ENCODE assay signal across 17 cellular contexts in the genomic region with DNA sequence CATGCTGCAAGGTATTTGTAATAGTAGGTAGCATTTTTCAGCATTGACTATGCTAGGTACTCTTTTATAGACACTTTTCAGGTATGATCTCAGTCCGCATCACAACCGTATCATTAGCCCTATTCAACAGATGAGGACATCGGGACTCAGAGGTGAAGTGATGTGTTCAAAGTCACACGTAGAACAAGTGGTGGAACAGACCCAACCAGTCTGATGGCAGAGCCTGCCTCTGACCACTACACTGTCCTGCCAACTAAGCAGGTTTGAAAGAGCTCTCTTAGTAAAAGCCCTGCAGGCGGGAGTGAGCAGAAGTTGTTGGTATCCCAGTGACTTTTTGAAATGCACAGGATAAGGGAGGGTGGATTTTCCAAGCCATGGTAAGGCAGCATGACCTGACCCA. TPM values are rescaled to one million over a fixed set of nuclear protein-coding genes. Genes with fewer than 3 reads are reported as not detected.
A peak's percentile ranks its signal among the peaks of the same experiment; 100 is the strongest.
DNase-seq lines count a peak whose midpoint lies in the region; ATAC-seq, FAIRE-seq and TF ChIP-seq lines count a peak whose summit lies in the region.
"Had no signal": no experiment of that assay in that cellular context is flagged by ENCODE, and none has a peak within 500 bp of the region (broad histone marks: within the 10 kb centered on the region; RNA-seq: fewer than 3 reads in every experiment).

No MANE protein-coding gene starts in this region.

- TF ChIP-seq CTCF in A549 (IDR thresholded peaks at IDR 0.05) (no peak), dorsolateral prefrontal cortex (IDR thresholded peaks at IDR 0.05 in 54 of 56, conservative IDR thresholded peaks at IDR 0.05 in 2 of 56; ENCODE audit: low read depth in 1 of 56, partially characterized antibody in 56 of 56) (no peak), sigmoid colon (IDR thresholded peaks at IDR 0.05) (no peak)
- TF ChIP-seq CTCF in CD4-positive, alpha-beta T cell (IDR thresholded peaks at IDR 0.05) = no peak

- no peak overlapping the region for H3K4me3 Mint-ChIP-seq in CD4-positive, alpha-beta T cell
- H3K4me3 Mint-ChIP-seq: H9 had no signal

- no peaks in the 10 kb centered on the region for H3K4me1 Mint-ChIP-seq in CD4-positive, alpha-beta T cell (ENCODE audit: low read depth)
- H3K4me1 Mint-ChIP-seq: H9 had no signal

- peak overlapping the region; percentile 24 for H3K27ac Mint-ChIP-seq in CD4-positive, alpha-beta T cell
- H3K27ac Mint-ChIP-seq: H9 had no signal

- TF ChIP-seq RAD21 in A549 (conservative IDR thresholded peaks at IDR 0.05 in 1 of 2, IDR thresholded peaks at IDR 0.05 in 1 of 2) = no peak

- POLR2A ChIA-PET in A549 (lab: Yijun Ruan, JAX) = interaction anchor here (1.2 kb wide), 1 partner anchor 21 kb away, joined by 3 read pairs; the partner anchor contains the start of gene MED29
- POLR2A ChIA-PET in CD4-positive, alpha-beta T cell (lab: Charles Lee) = no interaction called here

- no peaks in the 10 kb centered on the region for H3K4me1 ChIP-seq in A549
- H3K4me1 ChIP-seq in sigmoid colon = peaks cover 0 to 30% (median 24%) of the 10 kb centered on the region in 4 donors

- DNase-seq in A549 (ENCODE audit: low read depth in 1 of 2, low spot score in 1 of 2) (no peak), dorsolateral prefrontal cortex (no peak), sigmoid colon (no peak), NCI-H2196 treated with DMSO at 0.1 percent for 48 hours (lab: John Stamatoyannopoulos, UW; ENCODE audit: unreplicated experiment) (no peak), AG08396 (ENCODE audit: low spot score) (no peak)
- no peak for DNase-seq in CD4-positive, alpha-beta T cell
- DNase-seq: H9, MM.1S, NCI-H1105 treated with DMSO at 0.1 percent for 48 hours, NCI-H187, NCI-H446, PC-9 had no signal

- peaks cover 68% of the 10 kb centered on the region for H3K36me3 Mint-ChIP-seq in CD4-positive, alpha-beta T cell (ENCODE audit: low read depth)

- H3K36me3 ChIP-seq in sigmoid colon = peaks cover 16 to 62% (median 30%) of the 10 kb centered on the region in 4 donors

- H3K27me3 Mint-ChIP-seq in CD4-positive, alpha-beta T cell = no peaks in the 10 kb centered on the region

- TF ChIP-seq POLR2A in A549 (IDR thresholded peaks at IDR 0.05; ENCODE audit: low read length) = no peak
- TF ChIP-seq POLR2A in sigmoid colon (IDR thresholded peaks at IDR 0.05) = no peak

- H3K9me3 Mint-ChIP-seq in CD4-positive, alpha-beta T cell = no peaks in the 10 kb centered on the region
- H3K9me3 Mint-ChIP-seq: H9 had no signal

- FAIRE-seq in A549 (lab: Jason Lieb, UNC) = peak; percentile 54
- FAIRE-seq: HepG2 had no signal

- H3K27ac ChIP-seq in A549 (no peak overlapping the region), dorsolateral prefrontal cortex (peak overlapping the region in 35 of 59 donors; percentile 2 to 99 (median 89)), sigmoid colon (peak overlapping the region in 3 of 4 donors; percentile 88 to 94 (median 91))
- no peak overlapping the region for H3K27ac ChIP-seq in CD4-positive, alpha-beta T cell (ENCODE audit: low read depth, low read length)
- H3K27ac ChIP-seq: BLaER1 treated with 17β-estradiol and CSF1 and Interleukin-3, amounts not matched to agents 10 nM and 100 nM; KMS-11; PC-9 had no signal

- intact Hi-C loops in CD4-positive, alpha-beta T cell (cut with DNase I, micrococcal nuclease) = no loop called here
- intact Hi-C loops in dorsolateral prefrontal cortex (cut with DNase I) (no loop called here), sigmoid colon (cut with DNase I) (no loop called here)

- H3K4me2 ChIP-seq in A549 = no peak overlapping the region
- H3K4me2 ChIP-seq: BLaER1 treated with 17β-estradiol and CSF1 and Interleukin-3, amounts not matched to agents 10 nM and 100 nM; KMS-11; PC-9 had no signal

- no peaks in the 10 kb centered on the region for H3K27me3 ChIP-seq in CD4-positive, alpha-beta T cell (ENCODE audit: control insufficient read depth, insufficient read depth, low read length)
- H3K27me3 ChIP-seq in dorsolateral prefrontal cortex (no peaks in the 10 kb centered on the region), sigmoid colon (no peaks in the 10 kb centered on the region)
- H3K27me3 ChIP-seq: BLaER1 treated with 17β-estradiol and CSF1 and Interleukin-3, amounts not matched to agents 10 nM and 100 nM had no signal

- whole genome bisulfite sequencing in A549 (ENCODE audit: missing lambda C conversion rate) = 89% methylated on average over 5 of the region's 5 CpGs
- WGBS in sigmoid colon, 2 donors = 94 to 99% methylated on average over 5 of the region's 5 CpGs

- H3K9me3 ChIP-seq in A549 (no peaks in the 10 kb centered on the region), sigmoid colon (no peaks in the 10 kb centered on the region)
- no peaks in the 10 kb centered on the region for H3K9me3 ChIP-seq in CD4-positive, alpha-beta T cell (ENCODE audit: control insufficient read depth, low read length)
- H3K9me3 ChIP-seq: BLaER1 treated with 17β-estradiol and CSF1 and Interleukin-3, amounts not matched to agents 10 nM and 100 nM had no signal

- H3K4me3 ChIP-seq in A549 = no peak overlapping the region
- H3K4me3 ChIP-seq in dorsolateral prefrontal cortex = no peak overlapping the region
- no peak overlapping the region for H3K4me3 ChIP-seq in sigmoid colon
- H3K4me3 ChIP-seq: BLaER1 treated with 17β-estradiol and CSF1 and Interleukin-3, amounts not matched to agents 10 nM and 100 nM; PC-9 had no signal

- ATAC-seq in A549 = no peak
- ATAC-seq in CD4-positive, alpha-beta T cell (ENCODE audit: poor library complexity) = no peak
- ATAC-seq in GM21447 (IDR thresholded peaks at IDR 0.05; ENCODE audit: unreplicated experiment) = no peak
- ATAC-seq in GM19452 (IDR thresholded peaks at IDR 0.05; ENCODE audit: unreplicated experiment) = no peak
- ATAC-seq: HepG2 had no signal

- TF ChIP-seq EP300 in A549 (IDR thresholded peaks at IDR 0.05) (no peak), sigmoid colon (IDR thresholded peaks at IDR 0.05) (no peak)

- CTCF ChIA-PET in A549 (lab: Yijun Ruan, JAX) = interaction anchor here (0.9 to 3.2 kb wide), 10 partner anchors 9 to 74 kb away, joined by 3 to 10 read pairs (median 3); partner anchors contain the start of genes PLEKHG2 and SAMD4B
- CTCF ChIA-PET in CD4-positive, alpha-beta T cell (lab: Charles Lee) = no interaction called here

TF ChIP-seq in A549, 52 proteins besides CTCF, POLR2A, EP300 and RAD21 (continues in another document):
- TF ChIP-seq CHD2 (IDR thresholded peaks at IDR 0.05; ENCODE audit: low read length, partially characterized antibody) = no peak
- no peak for TF ChIP-seq MAFK (IDR thresholded peaks at IDR 0.05; ENCODE audit: partially characterized antibody)

RNA-seq across cellular contexts. Expression of gene PAF1, which starts 20.2 kb away (rescaled TPM):
- 73.0 and 103 TPM in 2 replicates for polyA plus RNA-seq in A549 (2011; rRNA removed)
- polyA plus RNA-seq in A549 (2012; cell fraction: cytosol; rRNA removed) = 72.7 and 76.5 TPM in 2 replicates
- polyA plus RNA-seq in A549 (2012; cell fraction: nucleus; rRNA removed) = 133 and 138 TPM in 2 replicates
- polyA plus RNA-seq in A549 (2017; fragmentation: RNase III; extraction: RNeasy Plus Mini Kit Qiagen cat#74134 plus additional on column Dnase treatment) = 89.4 to 110 TPM (median 108 TPM) in 3 replicates
- 77.6 and 78.1 TPM in 2 replicates for polyA minus RNA-seq in A549 (2011; rRNA and poly(A)+ RNA removed)
- total RNA-seq in CD4-positive, alpha-beta T cell = 100 to 1,000 TPM in 1 of 2 experiments, 10 to 100 TPM in 1; 99.6 to 101 TPM
- 10 to 100 TPM; 33.5 to 65.7 (median 46.2) TPM for total RNA-seq in dorsolateral prefrontal cortex
- 10 to 100 TPM; 37.5 to 51.8 (median 43.5) TPM for total RNA-seq in sigmoid colon
- polyA plus RNA-seq in sigmoid colon = 10 to 100 TPM; 28.2 to 40.5 (median 37.2) TPM

RNA-seq across cellular contexts. Expression of gene MED29, which starts 20.4 kb away (rescaled TPM):
- polyA plus RNA-seq in A549 (2011; rRNA removed) = 55.7 and 57.5 TPM in 2 replicates
- 62.4 and 81.8 TPM in 2 replicates for polyA plus RNA-seq in A549 (2012; cell fraction: cytosol; rRNA removed)
- polyA plus RNA-seq in A549 (2012; cell fraction: nucleus; rRNA removed) = 48.3 and 60.2 TPM in 2 replicates
- polyA plus RNA-seq in A549 (2017; fragmentation: RNase III; extraction: RNeasy Plus Mini Kit Qiagen cat#74134 plus additional on column Dnase treatment) = 47.7 to 50.7 TPM (median 48.7 TPM) in 3 replicates
- 48.8 and 57.0 TPM in 2 replicates for polyA minus RNA-seq in A549 (2011; rRNA and poly(A)+ RNA removed)
- total RNA-seq in CD4-positive, alpha-beta T cell = 10 to 100 TPM; 45.0 to 46.1 TPM
- total RNA-seq in dorsolateral prefrontal cortex = 10 to 100 TPM; 41.8 to 99.7 (median 69.9) TPM
- total RNA-seq in sigmoid colon = 10 to 100 TPM; 25.2 to 44.6 (median 33.7) TPM
- polyA plus RNA-seq in sigmoid colon = 10 to 100 TPM; 22.8 to 33.5 (median 31.0) TPM

RNA-seq across cellular contexts. Expression of gene SAMD4B, which starts 28.5 kb away (rescaled TPM):
- polyA plus RNA-seq in A549 (2011; rRNA removed) = 82.1 and 101 TPM in 2 replicates
- polyA plus RNA-seq in A549 (2012; cell fraction: cytosol; rRNA removed) = 180 and 241 TPM in 2 replicates
- 350 and 382 TPM in 2 replicates for polyA plus RNA-seq in A549 (2012; cell fraction: nucleus; rRNA removed)
- polyA plus RNA-seq in A549 (2017; fragmentation: RNase III; extraction: RNeasy Plus Mini Kit Qiagen cat#74134 plus additional on column Dnase treatment) = 113 to 118 TPM (median 116 TPM) in 3 replicates
- polyA minus RNA-seq in A549 (2011; rRNA and poly(A)+ RNA removed) = 102 and 120 TPM in 2 replicates
- 10 to 100 TPM; 65.0 to 66.9 TPM for total RNA-seq in CD4-positive, alpha-beta T cell
- 100 to 1,000 TPM; 107 to 294 (median 153) TPM for total RNA-seq in dorsolateral prefrontal cortex
- 10 to 100 TPM; 37.8 to 83.6 (median 65.4) TPM for total RNA-seq in sigmoid colon
- 10 to 100 TPM; 28.4 to 79.4 (median 38.4) TPM for polyA plus RNA-seq in sigmoid colon

RNA-seq across cellular contexts. Expression of gene GMFG, which starts 34.9 kb away (rescaled TPM):
- polyA plus RNA-seq in A549 (2011; rRNA removed) (0.37 TPM in 1 of 2 replicates, not detected in the other), A549 (2017; fragmentation: RNase III; extraction: RNeasy Plus Mini Kit Qiagen cat#74134 plus additional on column Dnase treatment) (0.47 TPM in 1 of 3 replicates, not detected in the others), sigmoid colon (10 to 100 TPM; 37.2 to 98.6 (median 56.5) TPM)
- polyA plus RNA-seq in A549 (2012; cell fraction: cytosol; rRNA removed) = 0.08 and 0.12 TPM in 2 replicates
- not detected in 2 replicates for polyA plus RNA-seq in A549 (2012; cell fraction: nucleus; rRNA removed)
- not detected in 2 replicates for polyA minus RNA-seq in A549 (2011; rRNA and poly(A)+ RNA removed)
- total RNA-seq in CD4-positive, alpha-beta T cell = 100 to 1,000 TPM; 352 to 367 TPM
- total RNA-seq in dorsolateral prefrontal cortex (10 to 100 TPM in 94 of 120 experiments, 1 to 10 TPM in 26; 4.4 to 36.5 (median 12.4) TPM), sigmoid colon (10 to 100 TPM in 1 of 4 donors, 1 to 10 TPM in 3; 5.3 to 23.1 (median 8.6) TPM)
- total RNA-seq: H9, PC-9 had no signal

RNA-seq across cellular contexts. Expression of gene ZFP36, which starts 35.9 kb away (rescaled TPM):
- polyA plus RNA-seq in A549 (2011; rRNA removed) = 29.1 and 35.6 TPM in 2 replicates
- polyA plus RNA-seq in A549 (2012; cell fraction: cytosol; rRNA removed) = 37.1 and 59.9 TPM in 2 replicates
- 113 and 124 TPM in 2 replicates for polyA plus RNA-seq in A549 (2012; cell fraction: nucleus; rRNA removed)
- 16.5 to 22.1 TPM (median 18.3 TPM) in 3 replicates for polyA plus RNA-seq in A549 (2017; fragmentation: RNase III; extraction: RNeasy Plus Mini Kit Qiagen cat#74134 plus additional on column Dnase treatment)
- 13.2 and 18.9 TPM in 2 replicates for polyA minus RNA-seq in A549 (2011; rRNA and poly(A)+ RNA removed)
- total RNA-seq in CD4-positive, alpha-beta T cell = 1,000 to 10,000 TPM; 1,278 to 1,362 TPM
- total RNA-seq in dorsolateral prefrontal cortex = 100 to 1,000 TPM in 17 of 120 experiments, 10 to 100 TPM in 99, 1 to 10 TPM in 4; 7.0 to 246 (median 38.2) TPM
- total RNA-seq in sigmoid colon = 100 to 1,000 TPM in 3 of 4 donors, 10 to 100 TPM in 1; 78.1 to 320 (median 190) TPM
- polyA plus RNA-seq in sigmoid colon = 100 to 1,000 TPM; 112 to 298 (median 228) TPM

Comparison
In these comparisons a context has a peak if more than half of its experiments do, and no peak if none do; other contexts are left out.
1. H3K27ac ChIP-seq: peak in dorsolateral prefrontal cortex (35 of 59) and sigmoid colon (3 of 4); none in A549 (0 of 2) and CD4-positive, alpha-beta T cell (single experiment).